21 cellular contexts compared by ENCODE assay signal in genomic region chrX:70034646-70035045, GRCh38. TPM values are rescaled to one million over a fixed set of nuclear protein-coding genes. Genes with fewer than 3 reads are reported as not detected.
DNase-seq lines count a peak whose midpoint lies in the region; ATAC-seq, FAIRE-seq and TF ChIP-seq lines count a peak whose summit lies in the region.
"Had no signal": no experiment of that assay in that cellular context is flagged by ENCODE, and none has a peak within 500 bp of the region (broad histone marks: within the 10 kb centered on the region; RNA-seq: fewer than 3 reads in every experiment).

No MANE protein-coding gene starts in this region.

- no peaks in the 10 kb centered on the region for H3K9me3 ChIP-seq in BLaER1 treated with 17β-estradiol and CSF1 and Interleukin-3, amounts not matched to agents 10 nM and 100 nM (replicated peaks in 1 of 11)
- H3K9me3 ChIP-seq: HAP-1 had no signal

- peaks cover 8% of the 10 kb centered on the region for H3K4me1 Mint-ChIP-seq in endothelial cell (ENCODE audit: unreplicated experiment)
- H3K4me1 Mint-ChIP-seq: CD14-positive monocyte had no signal

- no peaks in the 10 kb centered on the region for H3K36me3 ChIP-seq in BLaER1 treated with 17β-estradiol and CSF1 and Interleukin-3, amounts not matched to agents 10 nM and 100 nM
- H3K36me3 ChIP-seq: HAP-1 had no signal

- ATAC-seq in GM19463 (IDR thresholded peaks at IDR 0.05; ENCODE audit: unreplicated experiment), result no peak

- DNase-seq in GM19239 (ENCODE audit: insufficient read length, low spot score) (no peak), epithelial cell of esophagus (ENCODE audit: low read depth) (peak; percentile 70), endothelial cell (ENCODE audit: low spot score) (no peak), NCI-H1105 (lab: John Stamatoyannopoulos, UW) (no peak)
- DNase-seq: CD4-positive, alpha-beta T cell; CD8-positive, alpha-beta memory T cell; DMS 273 treated with DMSO at 0.1 percent for 48 hours; DMS79; EL; GDM1; GOT3; HFFc6 had no signal

- H3K9ac ChIP-seq in BLaER1 treated with 17β-estradiol and CSF1 and Interleukin-3, amounts not matched to agents 10 nM and 100 nM, result no peak overlapping the region

- TF ChIP-seq CTCF in epithelial cell of esophagus (IDR thresholded peaks at IDR 0.05; ENCODE audit: insufficient read depth, low read depth, low read length, missing control alignments), result no peak
- no peak for TF ChIP-seq CTCF in endothelial cell (IDR thresholded peaks at IDR 0.05; ENCODE audit: unreplicated experiment)

- peaks cover 0 to 25% (median 0%) of the 10 kb centered on the region in 11 experiments; a peak in 4 of 22 replicates for H4K20me1 ChIP-seq in BLaER1 treated with 17β-estradiol and CSF1 and Interleukin-3, amounts not matched to agents 10 nM and 100 nM

- H3K27ac Mint-ChIP-seq in endothelial cell (ENCODE audit: unreplicated experiment), result no peak overlapping the region
- H3K27ac Mint-ChIP-seq: CD4-positive, alpha-beta T cell; HFFc6 had no signal

- H3K4me2 ChIP-seq in BLaER1 treated with 17β-estradiol and CSF1 and Interleukin-3, amounts not matched to agents 10 nM and 100 nM, result peak overlapping the region in 8 of 11 experiments; percentile 9 to 66 (median 58); a peak in 15 of 22 replicates

- peaks cover 41 to 99% (median 87%) of the 10 kb centered on the region in 11 experiments for H3K27me3 ChIP-seq in BLaER1 treated with 17β-estradiol and CSF1 and Interleukin-3, amounts not matched to agents 10 nM and 100 nM

- no peak overlapping the region for H3K4me3 Mint-ChIP-seq in endothelial cell (ENCODE audit: unreplicated experiment)
- H3K4me3 Mint-ChIP-seq: CD14-positive monocyte; CD4-positive, alpha-beta T cell; CD8-positive, alpha-beta memory T cell; HFFc6 had no signal

- peaks cover 4% of the 10 kb centered on the region for H3K27me3 Mint-ChIP-seq in endothelial cell (ENCODE audit: unreplicated experiment)
- H3K27me3 Mint-ChIP-seq: CD4-positive, alpha-beta T cell had no signal

- no peak overlapping the region for H3K4me3 ChIP-seq in BLaER1 treated with 17β-estradiol and CSF1 and Interleukin-3, amounts not matched to agents 10 nM and 100 nM
- no peak overlapping the region for H3K4me3 ChIP-seq in epithelial cell of esophagus (ENCODE audit: low read length)
- H3K4me3 ChIP-seq: HAP-1 had no signal

- peak; percentile 14 for FAIRE-seq in GM19239 (lab: Jason Lieb, UNC)
- FAIRE-seq: D721Med, GM12891, H54 had no signal

- no peak overlapping the region for H3K27ac ChIP-seq in BLaER1 treated with 17β-estradiol and CSF1 and Interleukin-3, amounts not matched to agents 10 nM and 100 nM

- H3K9me3 Mint-ChIP-seq in endothelial cell (ENCODE audit: unreplicated experiment), result no peaks in the 10 kb centered on the region
- H3K9me3 Mint-ChIP-seq: CD14-positive monocyte; CD4-positive, alpha-beta T cell; CD8-positive, alpha-beta memory T cell; HFFc6 had no signal

- H3K4me1 ChIP-seq in BLaER1 treated with 17β-estradiol and CSF1 and Interleukin-3, amounts not matched to agents 10 nM and 100 nM, result peaks cover 0 to 49% (median 23%) of the 10 kb centered on the region in 10 experiments; a peak in 13 of 20 replicates
- H3K4me1 ChIP-seq: HAP-1 had no signal

- no peaks in the 10 kb centered on the region for H3K36me3 Mint-ChIP-seq in endothelial cell (ENCODE audit: low read depth, unreplicated experiment)
- H3K36me3 Mint-ChIP-seq: CD14-positive monocyte; CD8-positive, alpha-beta memory T cell had no signal

RNA-seq across cellular contexts. Expression of gene AWAT2, which starts 15.1 kb away (rescaled TPM):
- not detected for total RNA-seq in endothelial cell (ENCODE audit: unreplicated experiment)
- total RNA-seq: A172; A673; CD4-positive, alpha-beta T cell; CD8-positive, alpha-beta memory T cell; HFFc6 had no signal

RNA-seq across cellular contexts. Expression of gene OTUD6A, which starts 27.6 kb away (rescaled TPM):
- not detected for total RNA-seq in endothelial cell (ENCODE audit: unreplicated experiment)
- total RNA-seq: A172; A673; CD4-positive, alpha-beta T cell; CD8-positive, alpha-beta memory T cell; HFFc6 had no signal
